Comparison of ENCODE assay signal across 1 cellular context in genomic region chr4:152486414-152487389, GRCh38.
TF ChIP-seq lines count a peak whose summit lies in the region.

No MANE protein-coding gene starts in this region.

TF ChIP-seq in HepG2, 621 proteins besides CTCF, POLR2A, EP300 and RAD21 (continued from another document):
- TF ChIP-seq IKZF5 (CRISPR knock-in tag; IDR thresholded peaks at IDR 0.05) (no peak), RFX1 (IDR thresholded peaks at IDR 0.05) (no peak), ELF1 (CRISPR knock-in tag; IDR thresholded peaks at IDR 0.05) (no peak), SOX6 (IDR thresholded peaks at IDR 0.05) (no peak), SOX6 (CRISPR knock-in tag; IDR thresholded peaks at IDR 0.05) (peak; percentile 62; the same call in 1 of the 2 replicates), FOXK1 (CRISPR knock-in tag; IDR thresholded peaks at IDR 0.05; ENCODE audit: borderline replicate concordance, low read depth) (no peak), NFIC (IDR thresholded peaks at IDR 0.05; ENCODE audit: low read length) (peak; percentile 73; the same call in 1 of the 2 replicates), TEAD3 (CRISPR knock-in tag; optimal IDR thresholded peaks at IDR 0.05; ENCODE audit: borderline replicate concordance) (no peak), SIX4 (CRISPR knock-in tag; IDR thresholded peaks at IDR 0.05) (peak; percentile 62; the same call in 1 of the 2 replicates), ZNF646 (CRISPR knock-in tag; IDR thresholded peaks at IDR 0.05) (no peak), SAP130 (CRISPR knock-in tag; IDR thresholded peaks at IDR 0.05; ENCODE audit: low read depth) (peak; percentile 51), FOXK2 (IDR thresholded peaks at IDR 0.05) (no peak), AHR (CRISPR knock-in tag; IDR thresholded peaks at IDR 0.05) (no peak), ZBTB3 (CRISPR knock-in tag; IDR thresholded peaks at IDR 0.05; ENCODE audit: borderline replicate concordance, low read depth) (no peak), ZBTB20 (CRISPR knock-in tag; IDR thresholded peaks at IDR 0.05; ENCODE audit: borderline replicate concordance, low read depth) (no peak), ZNF24 (IDR thresholded peaks at IDR 0.05) (peak; percentile 41; the same call in 1 of the 2 replicates), KDM3A (CRISPR knock-in tag; IDR thresholded peaks at IDR 0.05; ENCODE audit: low read depth) (no peak), ZNF121 (CRISPR knock-in tag; IDR thresholded peaks at IDR 0.05) (no peak), ARID5B (CRISPR knock-in tag; IDR thresholded peaks at IDR 0.05) (peak; percentile 89), ZNF850 (CRISPR knock-in tag; conservative IDR thresholded peaks at IDR 0.05) (no peak), GATAD2A (CRISPR knock-in tag; IDR thresholded peaks at IDR 0.05) (peak; percentile 92)
